Comparison of ENCODE assay signal across 1 cellular context in genomic region chr7:148972360-148972759, GRCh38.
TF ChIP-seq lines count a peak whose summit lies in the region.

No MANE protein-coding gene starts in this region.

TF ChIP-seq in WTC11, 78 proteins besides CTCF, POLR2A, EP300 and RAD21 (continued from another document):
- TF ChIP-seq, protein P1, sequence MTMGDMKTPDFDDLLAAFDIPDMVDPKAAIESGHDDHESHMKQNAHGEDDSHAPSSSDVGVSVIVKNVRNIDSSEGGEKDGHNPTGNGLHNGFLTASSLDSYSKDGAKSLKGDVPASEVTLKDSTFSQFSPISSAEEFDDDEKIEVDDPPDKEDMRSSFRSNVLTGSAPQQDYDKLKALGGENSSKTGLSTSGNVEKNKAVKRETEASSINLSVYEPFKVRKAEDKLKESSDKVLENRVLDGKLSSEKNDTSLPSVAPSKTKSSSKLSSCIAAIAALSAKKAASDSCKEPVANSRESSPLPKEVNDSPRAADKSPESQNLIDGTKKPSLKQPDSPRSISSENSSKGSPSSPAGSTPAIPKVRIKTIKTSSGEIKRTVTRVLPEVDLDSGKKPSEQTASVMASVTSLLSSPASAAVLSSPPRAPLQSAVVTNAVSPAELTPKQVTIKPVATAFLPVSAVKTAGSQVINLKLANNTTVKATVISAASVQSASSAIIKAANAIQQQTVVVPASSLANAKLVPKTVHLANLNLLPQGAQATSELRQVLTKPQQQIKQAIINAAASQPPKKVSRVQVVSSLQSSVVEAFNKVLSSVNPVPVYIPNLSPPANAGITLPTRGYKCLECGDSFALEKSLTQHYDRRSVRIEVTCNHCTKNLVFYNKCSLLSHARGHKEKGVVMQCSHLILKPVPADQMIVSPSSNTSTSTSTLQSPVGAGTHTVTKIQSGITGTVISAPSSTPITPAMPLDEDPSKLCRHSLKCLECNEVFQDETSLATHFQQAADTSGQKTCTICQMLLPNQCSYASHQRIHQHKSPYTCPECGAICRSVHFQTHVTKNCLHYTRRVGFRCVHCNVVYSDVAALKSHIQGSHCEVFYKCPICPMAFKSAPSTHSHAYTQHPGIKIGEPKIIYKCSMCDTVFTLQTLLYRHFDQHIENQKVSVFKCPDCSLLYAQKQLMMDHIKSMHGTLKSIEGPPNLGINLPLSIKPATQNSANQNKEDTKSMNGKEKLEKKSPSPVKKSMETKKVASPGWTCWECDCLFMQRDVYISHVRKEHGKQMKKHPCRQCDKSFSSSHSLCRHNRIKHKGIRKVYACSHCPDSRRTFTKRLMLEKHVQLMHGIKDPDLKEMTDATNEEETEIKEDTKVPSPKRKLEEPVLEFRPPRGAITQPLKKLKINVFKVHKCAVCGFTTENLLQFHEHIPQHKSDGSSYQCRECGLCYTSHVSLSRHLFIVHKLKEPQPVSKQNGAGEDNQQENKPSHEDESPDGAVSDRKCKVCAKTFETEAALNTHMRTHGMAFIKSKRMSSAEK (CRISPR knock-in tag; IDR thresholded peaks at IDR 0.05; ENCODE audit: borderline replicate concordance) = no peak
- no peak for TF ChIP-seq ATF3 (CRISPR knock-in tag; conservative IDR thresholded peaks at IDR 0.05)
- no peak for TF ChIP-seq ATF6 (CRISPR knock-in tag; IDR thresholded peaks at IDR 0.05)
- TF ChIP-seq FOXJ3 (CRISPR knock-in tag; IDR thresholded peaks at IDR 0.05; ENCODE audit: borderline replicate concordance) = no peak
- TF ChIP-seq ZNF425 (CRISPR knock-in tag; conservative IDR thresholded peaks at IDR 0.05) = no peak
- TF ChIP-seq ZMAT4 (CRISPR knock-in tag; IDR thresholded peaks at IDR 0.05) = no peak
- TF ChIP-seq, protein P2, sequence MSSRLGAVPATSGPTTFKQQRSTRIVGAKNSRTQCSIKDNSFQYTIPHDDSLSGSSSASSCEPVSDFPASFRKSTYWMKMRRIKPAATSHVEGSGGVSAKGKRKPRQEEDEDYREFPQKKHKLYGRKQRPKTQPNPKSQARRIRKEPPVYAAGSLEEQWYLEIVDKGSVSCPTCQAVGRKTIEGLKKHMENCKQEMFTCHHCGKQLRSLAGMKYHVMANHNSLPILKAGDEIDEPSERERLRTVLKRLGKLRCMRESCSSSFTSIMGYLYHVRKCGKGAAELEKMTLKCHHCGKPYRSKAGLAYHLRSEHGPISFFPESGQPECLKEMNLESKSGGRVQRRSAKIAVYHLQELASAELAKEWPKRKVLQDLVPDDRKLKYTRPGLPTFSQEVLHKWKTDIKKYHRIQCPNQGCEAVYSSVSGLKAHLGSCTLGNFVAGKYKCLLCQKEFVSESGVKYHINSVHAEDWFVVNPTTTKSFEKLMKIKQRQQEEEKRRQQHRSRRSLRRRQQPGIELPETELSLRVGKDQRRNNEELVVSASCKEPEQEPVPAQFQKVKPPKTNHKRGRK (CRISPR knock-in tag; IDR thresholded peaks at IDR 0.05; ENCODE audit: borderline replicate concordance) = no peak
